In genomic region chr1:222465211-222466041, GRCh38 we compare ENCODE assay signal across 1 cellular context.
A peak's percentile ranks its signal among the peaks of the same experiment; 100 is the strongest.
TF ChIP-seq lines count a peak whose summit lies in the region.

No MANE protein-coding gene starts in this region.

TF ChIP-seq in HepG2, 621 proteins besides CTCF, POLR2A, EP300 and RAD21 (continued from another document):
- TF ChIP-seq HNF1A (IDR thresholded peaks at IDR 0.05; ENCODE audit: low read depth) (0 out of 2 replicates have a peak, but pooled peaks have one; percentile 28), HNF1A (CRISPR knock-in tag; IDR thresholded peaks at IDR 0.05; ENCODE audit: borderline replicate concordance) (peak; percentile 92), ZBTB10 (CRISPR knock-in tag; IDR thresholded peaks at IDR 0.05; ENCODE audit: borderline replicate concordance) (peak; percentile 60; the same call in 1 of the 2 replicates), FOXP1 (IDR thresholded peaks at IDR 0.05) (no peak), FOXP1 (CRISPR knock-in tag; IDR thresholded peaks at IDR 0.05) (no peak), ZNF136 (CRISPR knock-in tag; IDR thresholded peaks at IDR 0.05; ENCODE audit: low read depth) (no peak; the same call in 1 of the 2 replicates), TEAD2 (CRISPR knock-in tag; IDR thresholded peaks at IDR 0.05) (no peak), YEATS4 (CRISPR knock-in tag; IDR thresholded peaks at IDR 0.05; ENCODE audit: borderline replicate concordance) (peak; percentile 99), ATF4 (CRISPR knock-in tag; IDR thresholded peaks at IDR 0.05) (no peak), E2F2 (CRISPR knock-in tag; IDR thresholded peaks at IDR 0.05; ENCODE audit: borderline replicate concordance) (no peak; the same call in 1 of the 2 replicates), ZNF207 (IDR thresholded peaks at IDR 0.05; ENCODE audit: borderline replicate concordance) (no peak), ZFP37 (CRISPR knock-in tag; IDR thresholded peaks at IDR 0.05; ENCODE audit: borderline replicate concordance) (0 out of 2 replicates have a peak, but pooled peaks have one; percentile 71), DPF2 (CRISPR knock-in tag; IDR thresholded peaks at IDR 0.05; ENCODE audit: borderline replicate concordance, low read depth) (peak; percentile 44; the same call in 1 of the 2 replicates), ZNF770 (CRISPR knock-in tag; IDR thresholded peaks at IDR 0.05) (peak; percentile 87), ZNF576 (CRISPR knock-in tag; IDR thresholded peaks at IDR 0.05) (no peak), ZNF614 (CRISPR knock-in tag; IDR thresholded peaks at IDR 0.05; ENCODE audit: borderline replicate concordance) (peak; percentile 90; the same call in 1 of the 2 replicates), TCF7L2 (IDR thresholded peaks at IDR 0.05; ENCODE audit: low read depth, low read length) (no peak), SALL2 (CRISPR knock-in tag; IDR thresholded peaks at IDR 0.05) (no peak; the same call in none of the 2 replicates), PHF21A (CRISPR knock-in tag; IDR thresholded peaks at IDR 0.05) (peak; percentile 85), RARA (CRISPR knock-in tag; IDR thresholded peaks at IDR 0.05) (peak; percentile 63; the same call in 1 of the 2 replicates), ZNF124 (CRISPR knock-in tag; IDR thresholded peaks at IDR 0.05) (peak; percentile 84), MXD3 (CRISPR knock-in tag; IDR thresholded peaks at IDR 0.05) (peak; percentile 92), CBX2 (IDR thresholded peaks at IDR 0.05; ENCODE audit: low read depth, low read length) (no peak), CBX2 (CRISPR knock-in tag; IDR thresholded peaks at IDR 0.05; ENCODE audit: low read depth) (no peak), ZNF337 (CRISPR knock-in tag; IDR thresholded peaks at IDR 0.05; ENCODE audit: borderline replicate concordance, low read depth) (peak; percentile 82; the same call in 1 of the 2 replicates), ZNF619 (CRISPR knock-in tag; IDR thresholded peaks at IDR 0.05) (peak; percentile 91), KAT7 (CRISPR knock-in tag; IDR thresholded peaks at IDR 0.05; ENCODE audit: borderline replicate concordance) (peak; percentile 75; the same call in 1 of the 2 replicates)
TF ChIP-seq in HepG2: peak in this region for 359.
